Comparison of ENCODE assay signal across 1 cellular context in the genomic region with DNA sequence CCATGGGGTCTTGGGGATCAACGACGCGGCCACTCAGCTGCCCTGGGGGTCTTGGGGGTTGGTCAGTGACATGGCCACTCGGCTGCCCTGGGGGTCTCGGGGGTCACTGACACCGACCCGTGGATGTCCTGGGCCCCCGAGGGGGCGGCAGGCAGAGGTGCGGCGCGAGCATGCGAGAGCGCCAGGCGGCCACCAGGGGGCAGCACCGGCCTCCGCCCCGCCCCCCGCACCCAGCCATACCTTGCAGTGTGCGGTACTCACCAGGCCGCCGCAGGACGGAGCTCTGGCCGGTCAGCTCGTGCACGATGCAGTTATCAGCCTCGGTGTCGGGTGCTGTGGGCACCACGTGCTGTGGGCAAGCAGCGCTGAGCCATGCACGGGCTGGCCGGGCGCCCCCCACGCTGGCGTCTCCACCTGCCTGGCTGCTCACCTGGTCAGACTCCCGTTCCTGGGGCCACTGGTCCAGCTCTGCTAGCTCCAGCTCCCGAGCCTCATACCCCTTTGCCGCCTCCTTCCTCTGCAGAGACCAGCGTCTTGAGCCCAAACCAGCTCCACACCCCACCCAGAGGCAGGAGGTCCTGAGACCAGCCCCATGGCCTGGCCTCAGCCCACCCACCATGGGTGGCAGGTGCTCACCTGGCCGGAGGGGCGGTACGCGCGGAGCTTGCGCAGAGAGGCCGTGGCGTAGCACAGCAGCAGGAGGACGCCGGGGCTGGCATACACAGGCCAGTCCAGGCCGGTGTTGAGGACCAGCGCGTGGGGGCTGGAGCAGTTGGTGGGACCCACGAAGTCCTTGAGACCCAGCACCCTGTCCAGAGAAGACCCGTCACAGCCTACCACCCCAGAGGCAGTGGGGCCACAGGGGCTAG.
A peak's percentile ranks its signal among the peaks of the same experiment; 100 is the strongest.
TF ChIP-seq lines count a peak whose summit lies in the region.

No MANE protein-coding gene starts in this region.

TF ChIP-seq in SK-N-SH, 30 proteins besides CTCF, POLR2A, EP300 and RAD21 (continued from another document):
- TF ChIP-seq, protein P1, sequence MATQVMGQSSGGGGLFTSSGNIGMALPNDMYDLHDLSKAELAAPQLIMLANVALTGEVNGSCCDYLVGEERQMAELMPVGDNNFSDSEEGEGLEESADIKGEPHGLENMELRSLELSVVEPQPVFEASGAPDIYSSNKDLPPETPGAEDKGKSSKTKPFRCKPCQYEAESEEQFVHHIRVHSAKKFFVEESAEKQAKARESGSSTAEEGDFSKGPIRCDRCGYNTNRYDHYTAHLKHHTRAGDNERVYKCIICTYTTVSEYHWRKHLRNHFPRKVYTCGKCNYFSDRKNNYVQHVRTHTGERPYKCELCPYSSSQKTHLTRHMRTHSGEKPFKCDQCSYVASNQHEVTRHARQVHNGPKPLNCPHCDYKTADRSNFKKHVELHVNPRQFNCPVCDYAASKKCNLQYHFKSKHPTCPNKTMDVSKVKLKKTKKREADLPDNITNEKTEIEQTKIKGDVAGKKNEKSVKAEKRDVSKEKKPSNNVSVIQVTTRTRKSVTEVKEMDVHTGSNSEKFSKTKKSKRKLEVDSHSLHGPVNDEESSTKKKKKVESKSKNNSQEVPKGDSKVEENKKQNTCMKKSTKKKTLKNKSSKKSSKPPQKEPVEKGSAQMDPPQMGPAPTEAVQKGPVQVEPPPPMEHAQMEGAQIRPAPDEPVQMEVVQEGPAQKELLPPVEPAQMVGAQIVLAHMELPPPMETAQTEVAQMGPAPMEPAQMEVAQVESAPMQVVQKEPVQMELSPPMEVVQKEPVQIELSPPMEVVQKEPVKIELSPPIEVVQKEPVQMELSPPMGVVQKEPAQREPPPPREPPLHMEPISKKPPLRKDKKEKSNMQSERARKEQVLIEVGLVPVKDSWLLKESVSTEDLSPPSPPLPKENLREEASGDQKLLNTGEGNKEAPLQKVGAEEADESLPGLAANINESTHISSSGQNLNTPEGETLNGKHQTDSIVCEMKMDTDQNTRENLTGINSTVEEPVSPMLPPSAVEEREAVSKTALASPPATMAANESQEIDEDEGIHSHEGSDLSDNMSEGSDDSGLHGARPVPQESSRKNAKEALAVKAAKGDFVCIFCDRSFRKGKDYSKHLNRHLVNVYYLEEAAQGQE (IDR thresholded peaks at IDR 0.05; ENCODE audit: low read depth, low read length) = no peak
- TF ChIP-seq NFIC (IDR thresholded peaks at IDR 0.05; ENCODE audit: borderline replicate concordance) = no peak
- TF ChIP-seq FOSL2 (IDR thresholded peaks at IDR 0.05; ENCODE audit: borderline replicate concordance, low read depth) = no peak
- TF ChIP-seq, protein P2, sequence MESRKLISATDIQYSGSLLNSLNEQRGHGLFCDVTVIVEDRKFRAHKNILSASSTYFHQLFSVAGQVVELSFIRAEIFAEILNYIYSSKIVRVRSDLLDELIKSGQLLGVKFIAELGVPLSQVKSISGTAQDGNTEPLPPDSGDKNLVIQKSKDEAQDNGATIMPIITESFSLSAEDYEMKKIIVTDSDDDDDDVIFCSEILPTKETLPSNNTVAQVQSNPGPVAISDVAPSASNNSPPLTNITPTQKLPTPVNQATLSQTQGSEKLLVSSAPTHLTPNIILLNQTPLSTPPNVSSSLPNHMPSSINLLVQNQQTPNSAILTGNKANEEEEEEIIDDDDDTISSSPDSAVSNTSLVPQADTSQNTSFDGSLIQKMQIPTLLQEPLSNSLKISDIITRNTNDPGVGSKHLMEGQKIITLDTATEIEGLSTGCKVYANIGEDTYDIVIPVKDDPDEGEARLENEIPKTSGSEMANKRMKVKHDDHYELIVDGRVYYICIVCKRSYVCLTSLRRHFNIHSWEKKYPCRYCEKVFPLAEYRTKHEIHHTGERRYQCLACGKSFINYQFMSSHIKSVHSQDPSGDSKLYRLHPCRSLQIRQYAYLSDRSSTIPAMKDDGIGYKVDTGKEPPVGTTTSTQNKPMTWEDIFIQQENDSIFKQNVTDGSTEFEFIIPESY (IDR thresholded peaks at IDR 0.05; ENCODE audit: borderline replicate concordance, low read depth) = no peak
- no peak for TF ChIP-seq ELF1 (IDR thresholded peaks at IDR 0.05)
- peak; percentile 64 for TF ChIP-seq CHD2 (IDR thresholded peaks at IDR 0.05; ENCODE audit: low read length, partially characterized antibody)
- no peak for TF ChIP-seq MEF2A (IDR thresholded peaks at IDR 0.05; ENCODE audit: borderline replicate concordance, low read depth)
